Comparison of ENCODE assay signal across 19 cellular contexts in the genomic region with DNA sequence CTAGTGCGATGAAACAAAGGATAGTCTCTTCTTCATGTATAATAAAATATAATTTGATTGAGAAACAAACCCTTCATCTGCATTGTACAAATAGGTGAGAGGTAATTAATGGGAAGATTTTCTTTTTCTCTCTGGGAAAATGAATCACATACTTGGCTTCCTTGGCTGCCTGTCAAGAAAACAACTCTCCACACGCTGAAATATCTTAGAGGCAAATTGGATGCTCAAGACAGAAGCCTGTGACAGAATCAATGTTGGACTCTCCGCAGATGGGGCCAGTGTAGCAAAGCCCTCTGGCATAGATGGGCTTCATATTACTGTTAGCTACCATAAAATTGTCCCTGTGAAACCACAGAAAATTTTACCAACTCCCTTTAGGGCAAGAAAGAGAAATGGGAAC.
"Had no signal": no experiment of that assay in that cellular context is flagged by ENCODE, and none has a peak within 500 bp of the region (broad histone marks: within the 10 kb centered on the region; RNA-seq: fewer than 3 reads in every experiment).

No MANE protein-coding gene starts in this region.

- H3K27ac Mint-ChIP-seq: activated naive CD8-positive, alpha-beta T cell; nephron progenitor cell; stimulated activated memory B cell treated with anti-CD40 and anti-IgM and Interleukin-4, amounts not matched to agents 10 μg/mL and 1 μg/mL and 100 μg/mL, for 72 hours; WTC11 had no signal

- H3K36me3 ChIP-seq: heart left ventricle, right lobe of liver, stomach, transverse colon, uterus had no signal

- H3K9ac ChIP-seq: parathyroid adenoma had no signal

- H3K4me1 Mint-ChIP-seq: stimulated activated memory B cell treated with anti-CD40 and anti-IgM and Interleukin-4, amounts not matched to agents 10 μg/mL and 1 μg/mL and 100 μg/mL, for 72 hours had no signal

- H3K36me3 Mint-ChIP-seq: activated naive CD8-positive, alpha-beta T cell; stimulated activated memory B cell treated with anti-CD40 and anti-IgM and Interleukin-4, amounts not matched to agents 10 μg/mL and 1 μg/mL and 100 μg/mL, for 72 hours; WTC11 had no signal

- H3K27me3 Mint-ChIP-seq: activated naive CD8-positive, alpha-beta T cell; stimulated activated memory B cell treated with anti-CD40 and anti-IgM and Interleukin-4, amounts not matched to agents 10 μg/mL and 1 μg/mL and 100 μg/mL, for 72 hours had no signal

- H3K4me1 ChIP-seq: parathyroid adenoma, right lobe of liver, stomach, transverse colon, uterus had no signal

- H3K9me3 Mint-ChIP-seq: nephron progenitor cell; stimulated activated memory B cell treated with anti-CD40 and anti-IgM and Interleukin-4, amounts not matched to agents 10 μg/mL and 1 μg/mL and 100 μg/mL, for 72 hours had no signal

- H3K4me3 ChIP-seq: coronary artery, heart left ventricle, right lobe of liver, smooth muscle cell, stomach, transverse colon, uterus had no signal

- H3K9me3 ChIP-seq: heart left ventricle, right lobe of liver, stomach, transverse colon, uterus had no signal

- DNase-seq: activated T-cell treated with anti-CD3 and anti-CD28 coated beads, Interleukin-2, amount 50 U/mL, for 1 hour; caudate nucleus; heart left ventricle; islet precursor cell; left cardiac atrium; midbrain; nephron progenitor cell; right lobe of liver; stimulated activated CD4-positive, alpha-beta T cell treated with anti-CD3 and anti-CD28 coated beads, Interleukin-15, amount 100 ng/mL, for 24 hours; stomach; T1000; transverse colon; uterus had no signal

- H3K27me3 ChIP-seq: heart left ventricle, right lobe of liver, stomach, transverse colon, uterus had no signal

- ATAC-seq: heart left ventricle; left cardiac atrium; right lobe of liver; stimulated activated memory B cell treated with anti-CD40 and anti-IgM and Interleukin-4, amounts not matched to agents 10 μg/mL and 1 μg/mL and 100 μg/mL, for 72 hours; WTC11 had no signal

- H3K4me3 Mint-ChIP-seq: activated naive CD8-positive, alpha-beta T cell; nephron progenitor cell; stimulated activated memory B cell treated with anti-CD40 and anti-IgM and Interleukin-4, amounts not matched to agents 10 μg/mL and 1 μg/mL and 100 μg/mL, for 72 hours; WTC11 had no signal
